1 cellular context compared by ENCODE assay signal in the genomic region with DNA sequence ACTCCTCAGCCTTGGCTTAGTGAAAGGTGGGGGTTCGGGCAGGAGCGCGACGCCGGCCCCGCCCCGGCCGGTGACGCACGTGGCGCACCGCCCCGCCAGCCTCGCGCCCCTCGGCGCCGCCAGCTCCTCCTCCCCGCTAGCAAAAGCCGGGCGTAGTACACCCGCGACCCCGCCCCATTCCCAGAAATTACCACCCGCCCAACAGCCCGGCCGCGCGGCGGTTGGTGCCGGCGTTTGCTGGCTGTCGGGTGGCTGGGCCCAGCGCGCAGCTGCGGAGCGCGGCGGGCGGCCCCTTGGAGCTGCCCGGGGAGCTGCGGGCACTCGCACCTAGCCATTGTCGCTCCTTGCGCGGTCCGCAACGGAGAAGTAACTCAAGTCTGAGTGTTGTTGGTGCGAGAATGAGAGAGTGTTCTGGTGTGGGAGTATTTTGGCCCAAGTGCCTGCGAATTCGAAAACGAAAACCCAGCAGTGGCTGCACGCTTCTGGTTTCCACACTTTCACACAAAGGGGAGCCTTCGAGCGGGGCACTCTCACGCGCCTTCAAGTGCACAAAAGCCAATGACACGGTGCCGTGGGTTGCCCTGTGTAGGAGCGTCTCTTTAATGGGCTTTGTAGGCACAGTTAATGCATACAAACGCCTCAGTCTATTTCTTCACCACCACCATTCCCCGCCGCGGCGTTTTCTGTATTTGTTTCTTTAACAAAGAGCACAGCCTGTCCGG.
TF ChIP-seq lines count a peak whose summit lies in the region.

No MANE protein-coding gene starts in this region.

TF ChIP-seq in GM12878, 131 proteins besides CTCF, POLR2A, EP300 and RAD21 (continued from another document):
- TF ChIP-seq, protein P1, sequence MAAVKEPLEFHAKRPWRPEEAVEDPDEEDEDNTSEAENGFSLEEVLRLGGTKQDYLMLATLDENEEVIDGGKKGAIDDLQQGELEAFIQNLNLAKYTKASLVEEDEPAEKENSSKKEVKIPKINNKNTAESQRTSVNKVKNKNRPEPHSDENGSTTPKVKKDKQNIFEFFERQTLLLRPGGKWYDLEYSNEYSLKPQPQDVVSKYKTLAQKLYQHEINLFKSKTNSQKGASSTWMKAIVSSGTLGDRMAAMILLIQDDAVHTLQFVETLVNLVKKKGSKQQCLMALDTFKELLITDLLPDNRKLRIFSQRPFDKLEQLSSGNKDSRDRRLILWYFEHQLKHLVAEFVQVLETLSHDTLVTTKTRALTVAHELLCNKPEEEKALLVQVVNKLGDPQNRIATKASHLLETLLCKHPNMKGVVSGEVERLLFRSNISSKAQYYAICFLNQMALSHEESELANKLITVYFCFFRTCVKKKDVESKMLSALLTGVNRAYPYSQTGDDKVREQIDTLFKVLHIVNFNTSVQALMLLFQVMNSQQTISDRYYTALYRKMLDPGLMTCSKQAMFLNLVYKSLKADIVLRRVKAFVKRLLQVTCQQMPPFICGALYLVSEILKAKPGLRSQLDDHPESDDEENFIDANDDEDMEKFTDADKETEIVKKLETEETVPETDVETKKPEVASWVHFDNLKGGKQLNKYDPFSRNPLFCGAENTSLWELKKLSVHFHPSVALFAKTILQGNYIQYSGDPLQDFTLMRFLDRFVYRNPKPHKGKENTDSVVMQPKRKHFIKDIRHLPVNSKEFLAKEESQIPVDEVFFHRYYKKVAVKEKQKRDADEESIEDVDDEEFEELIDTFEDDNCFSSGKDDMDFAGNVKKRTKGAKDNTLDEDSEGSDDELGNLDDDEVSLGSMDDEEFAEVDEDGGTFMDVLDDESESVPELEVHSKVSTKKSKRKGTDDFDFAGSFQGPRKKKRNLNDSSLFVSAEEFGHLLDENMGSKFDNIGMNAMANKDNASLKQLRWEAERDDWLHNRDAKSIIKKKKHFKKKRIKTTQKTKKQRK (IDR thresholded peaks at IDR 0.05; ENCODE audit: low read depth, low read length): no peak
- TF ChIP-seq BCL11A (IDR thresholded peaks at IDR 0.05; ENCODE audit: low read depth, low read length) (0 out of 2 replicates have a peak, but pooled peaks have one; percentile 18), ZNF207 (IDR thresholded peaks at IDR 0.05; ENCODE audit: borderline replicate concordance) (peak; percentile 52; the same call in 1 of the 2 replicates), TAF1 (IDR thresholded peaks at IDR 0.05; ENCODE audit: borderline replicate concordance, low read depth, low read length) (0 out of 2 replicates have a peak, but pooled peaks have one; percentile 16), NR2F1 (conservative IDR thresholded peaks at IDR 0.05) (no peak; the same call in 1 of the 2 replicates), CBX5 (IDR thresholded peaks at IDR 0.05; ENCODE audit: low read depth) (peak; percentile 87; the same call in 1 of the 2 replicates), MEF2A (IDR thresholded peaks at IDR 0.05; ENCODE audit: insufficient read depth, low read depth, low read length) (0 out of 2 replicates have a peak, but pooled peaks have one; percentile 14), CREM (IDR thresholded peaks at IDR 0.05; ENCODE audit: low read depth) (peak; percentile 34; the same call in 1 of the 2 replicates), CBX3 (IDR thresholded peaks at IDR 0.05; ENCODE audit: borderline replicate concordance, low read depth) (no peak), BMI1 (IDR thresholded peaks at IDR 0.05; ENCODE audit: borderline replicate concordance) (peak; percentile 50; the same call in 1 of the 2 replicates), ZNF274 (IDR thresholded peaks at IDR 0.05; ENCODE audit: insufficient read depth, insufficient read length) (no peak), RFX5 (IDR thresholded peaks at IDR 0.05; ENCODE audit: low read depth, low read length) (no peak), SIX5 (IDR thresholded peaks at IDR 0.05; ENCODE audit: low read depth, low read length, severe bottlenecking) (no peak), ZNF24 (IDR thresholded peaks at IDR 0.05) (no peak), POLR2AphosphoS5 (IDR thresholded peaks at IDR 0.05; ENCODE audit: low read length) (peak; percentile 77), TCF3 (IDR thresholded peaks at IDR 0.05; ENCODE audit: borderline replicate concordance, insufficient read depth, low read depth, low read length) (0 out of 2 replicates have a peak, but pooled peaks have one; percentile 12), TARDBP (IDR thresholded peaks at IDR 0.05; ENCODE audit: borderline replicate concordance) (peak; percentile 44; the same call in 1 of the 2 replicates), SMARCA5 (IDR thresholded peaks at IDR 0.05) (0 out of 2 replicates have a peak, but pooled peaks have one; percentile 9), POLR2AphosphoS2 (IDR thresholded peaks at IDR 0.05; ENCODE audit: low read depth, low read length) (no peak), IKZF1 (conservative IDR thresholded peaks at IDR 0.05) (peak; percentile 80), MXI1 (IDR thresholded peaks at IDR 0.05; ENCODE audit: low read depth, low read length) (peak; percentile 70)
- TF ChIP-seq, protein P2, sequence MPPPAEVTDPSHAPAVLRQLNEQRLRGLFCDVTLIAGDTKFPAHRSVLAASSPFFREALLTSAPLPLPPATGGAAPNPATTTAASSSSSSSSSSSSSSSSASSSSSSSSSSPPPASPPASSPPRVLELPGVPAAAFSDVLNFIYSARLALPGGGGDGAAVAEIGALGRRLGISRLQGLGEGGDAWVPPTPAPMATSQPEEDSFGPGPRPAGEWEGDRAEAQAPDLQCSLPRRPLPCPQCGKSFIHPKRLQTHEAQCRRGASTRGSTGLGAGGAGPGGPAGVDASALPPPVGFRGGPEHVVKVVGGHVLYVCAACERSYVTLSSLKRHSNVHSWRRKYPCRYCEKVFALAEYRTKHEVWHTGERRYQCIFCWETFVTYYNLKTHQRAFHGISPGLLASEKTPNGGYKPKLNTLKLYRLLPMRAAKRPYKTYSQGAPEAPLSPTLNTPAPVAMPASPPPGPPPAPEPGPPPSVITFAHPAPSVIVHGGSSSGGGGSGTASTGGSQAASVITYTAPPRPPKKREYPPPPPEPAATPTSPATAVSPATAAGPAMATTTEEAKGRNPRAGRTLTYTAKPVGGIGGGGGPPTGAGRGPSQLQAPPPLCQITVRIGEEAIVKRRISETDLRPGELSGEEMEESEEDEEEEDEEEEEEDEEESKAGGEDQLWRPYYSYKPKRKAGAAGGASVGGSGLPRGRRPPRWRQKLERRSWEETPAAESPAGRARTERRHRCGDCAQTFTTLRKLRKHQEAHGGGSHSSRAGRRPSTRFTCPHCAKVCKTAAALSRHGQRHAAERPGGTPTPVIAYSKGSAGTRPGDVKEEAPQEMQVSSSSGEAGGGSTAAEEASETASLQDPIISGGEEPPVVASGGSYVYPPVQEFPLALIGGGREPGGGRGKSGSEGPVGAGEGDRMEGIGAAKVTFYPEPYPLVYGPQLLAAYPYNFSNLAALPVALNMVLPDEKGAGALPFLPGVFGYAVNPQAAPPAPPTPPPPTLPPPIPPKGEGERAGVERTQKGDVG (CRISPR knock-in tag; IDR thresholded peaks at IDR 0.05): no peak
- TF ChIP-seq, protein P3, sequence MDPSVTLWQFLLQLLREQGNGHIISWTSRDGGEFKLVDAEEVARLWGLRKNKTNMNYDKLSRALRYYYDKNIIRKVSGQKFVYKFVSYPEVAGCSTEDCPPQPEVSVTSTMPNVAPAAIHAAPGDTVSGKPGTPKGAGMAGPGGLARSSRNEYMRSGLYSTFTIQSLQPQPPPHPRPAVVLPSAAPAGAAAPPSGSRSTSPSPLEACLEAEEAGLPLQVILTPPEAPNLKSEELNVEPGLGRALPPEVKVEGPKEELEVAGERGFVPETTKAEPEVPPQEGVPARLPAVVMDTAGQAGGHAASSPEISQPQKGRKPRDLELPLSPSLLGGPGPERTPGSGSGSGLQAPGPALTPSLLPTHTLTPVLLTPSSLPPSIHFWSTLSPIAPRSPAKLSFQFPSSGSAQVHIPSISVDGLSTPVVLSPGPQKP (IDR thresholded peaks at IDR 0.05; ENCODE audit: low read depth, low read length): no peak
- TF ChIP-seq, protein P4, sequence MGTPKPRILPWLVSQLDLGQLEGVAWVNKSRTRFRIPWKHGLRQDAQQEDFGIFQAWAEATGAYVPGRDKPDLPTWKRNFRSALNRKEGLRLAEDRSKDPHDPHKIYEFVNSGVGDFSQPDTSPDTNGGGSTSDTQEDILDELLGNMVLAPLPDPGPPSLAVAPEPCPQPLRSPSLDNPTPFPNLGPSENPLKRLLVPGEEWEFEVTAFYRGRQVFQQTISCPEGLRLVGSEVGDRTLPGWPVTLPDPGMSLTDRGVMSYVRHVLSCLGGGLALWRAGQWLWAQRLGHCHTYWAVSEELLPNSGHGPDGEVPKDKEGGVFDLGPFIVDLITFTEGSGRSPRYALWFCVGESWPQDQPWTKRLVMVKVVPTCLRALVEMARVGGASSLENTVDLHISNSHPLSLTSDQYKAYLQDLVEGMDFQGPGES (IDR thresholded peaks at IDR 0.05): no peak
- TF ChIP-seq, protein P5, sequence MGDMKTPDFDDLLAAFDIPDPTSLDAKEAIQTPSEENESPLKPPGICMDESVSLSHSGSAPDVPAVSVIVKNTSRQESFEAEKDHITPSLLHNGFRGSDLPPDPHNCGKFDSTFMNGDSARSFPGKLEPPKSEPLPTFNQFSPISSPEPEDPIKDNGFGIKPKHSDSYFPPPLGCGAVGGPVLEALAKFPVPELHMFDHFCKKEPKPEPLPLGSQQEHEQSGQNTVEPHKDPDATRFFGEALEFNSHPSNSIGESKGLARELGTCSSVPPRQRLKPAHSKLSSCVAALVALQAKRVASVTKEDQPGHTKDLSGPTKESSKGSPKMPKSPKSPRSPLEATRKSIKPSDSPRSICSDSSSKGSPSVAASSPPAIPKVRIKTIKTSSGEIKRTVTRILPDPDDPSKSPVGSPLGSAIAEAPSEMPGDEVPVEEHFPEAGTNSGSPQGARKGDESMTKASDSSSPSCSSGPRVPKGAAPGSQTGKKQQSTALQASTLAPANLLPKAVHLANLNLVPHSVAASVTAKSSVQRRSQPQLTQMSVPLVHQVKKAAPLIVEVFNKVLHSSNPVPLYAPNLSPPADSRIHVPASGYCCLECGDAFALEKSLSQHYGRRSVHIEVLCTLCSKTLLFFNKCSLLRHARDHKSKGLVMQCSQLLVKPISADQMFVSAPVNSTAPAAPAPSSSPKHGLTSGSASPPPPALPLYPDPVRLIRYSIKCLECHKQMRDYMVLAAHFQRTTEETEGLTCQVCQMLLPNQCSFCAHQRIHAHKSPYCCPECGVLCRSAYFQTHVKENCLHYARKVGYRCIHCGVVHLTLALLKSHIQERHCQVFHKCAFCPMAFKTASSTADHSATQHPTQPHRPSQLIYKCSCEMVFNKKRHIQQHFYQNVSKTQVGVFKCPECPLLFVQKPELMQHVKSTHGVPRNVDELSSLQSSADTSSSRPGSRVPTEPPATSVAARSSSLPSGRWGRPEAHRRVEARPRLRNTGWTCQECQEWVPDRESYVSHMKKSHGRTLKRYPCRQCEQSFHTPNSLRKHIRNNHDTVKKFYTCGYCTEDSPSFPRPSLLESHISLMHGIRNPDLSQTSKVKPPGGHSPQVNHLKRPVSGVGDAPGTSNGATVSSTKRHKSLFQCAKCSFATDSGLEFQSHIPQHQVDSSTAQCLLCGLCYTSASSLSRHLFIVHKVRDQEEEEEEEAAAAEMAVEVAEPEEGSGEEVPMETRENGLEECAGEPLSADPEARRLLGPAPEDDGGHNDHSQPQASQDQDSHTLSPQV (IDR thresholded peaks at IDR 0.05): no peak
- TF ChIP-seq, protein P6, sequence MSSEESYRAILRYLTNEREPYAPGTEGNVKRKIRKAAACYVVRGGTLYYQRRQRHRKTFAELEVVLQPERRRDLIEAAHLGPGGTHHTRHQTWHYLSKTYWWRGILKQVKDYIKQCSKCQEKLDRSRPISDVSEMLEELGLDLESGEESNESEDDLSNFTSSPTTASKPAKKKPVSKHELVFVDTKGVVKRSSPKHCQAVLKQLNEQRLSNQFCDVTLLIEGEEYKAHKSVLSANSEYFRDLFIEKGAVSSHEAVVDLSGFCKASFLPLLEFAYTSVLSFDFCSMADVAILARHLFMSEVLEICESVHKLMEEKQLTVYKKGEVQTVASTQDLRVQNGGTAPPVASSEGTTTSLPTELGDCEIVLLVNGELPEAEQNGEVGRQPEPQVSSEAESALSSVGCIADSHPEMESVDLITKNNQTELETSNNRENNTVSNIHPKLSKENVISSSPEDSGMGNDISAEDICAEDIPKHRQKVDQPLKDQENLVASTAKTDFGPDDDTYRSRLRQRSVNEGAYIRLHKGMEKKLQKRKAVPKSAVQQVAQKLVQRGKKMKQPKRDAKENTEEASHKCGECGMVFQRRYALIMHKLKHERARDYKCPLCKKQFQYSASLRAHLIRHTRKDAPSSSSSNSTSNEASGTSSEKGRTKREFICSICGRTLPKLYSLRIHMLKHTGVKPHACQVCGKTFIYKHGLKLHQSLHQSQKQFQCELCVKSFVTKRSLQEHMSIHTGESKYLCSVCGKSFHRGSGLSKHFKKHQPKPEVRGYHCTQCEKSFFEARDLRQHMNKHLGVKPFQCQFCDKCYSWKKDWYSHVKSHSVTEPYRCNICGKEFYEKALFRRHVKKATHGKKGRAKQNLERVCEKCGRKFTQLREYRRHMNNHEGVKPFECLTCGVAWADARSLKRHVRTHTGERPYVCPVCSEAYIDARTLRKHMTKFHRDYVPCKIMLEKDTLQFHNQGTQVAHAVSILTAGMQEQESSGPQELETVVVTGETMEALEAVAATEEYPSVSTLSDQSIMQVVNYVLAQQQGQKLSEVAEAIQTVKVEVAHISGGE (CRISPR knock-in tag; IDR thresholded peaks at IDR 0.05): no peak
